Comparison of ENCODE assay signal across 22 cellular contexts in genomic region chr5:158410976-158411375, GRCh38.
"Had no signal": no experiment of that assay in that cellular context is flagged by ENCODE, and none has a peak within 500 bp of the region (broad histone marks: within the 10 kb centered on the region; RNA-seq: fewer than 3 reads in every experiment).

No MANE protein-coding gene starts in this region.

- H3K4me3 ChIP-seq: body of pancreas, colonic mucosa, esophagus squamous epithelium, gastrocnemius medialis, heart right ventricle, pancreas, tibial artery, vagina had no signal

- H3K27me3 ChIP-seq: body of pancreas, colonic mucosa, esophagus squamous epithelium, gastrocnemius medialis, heart right ventricle, pancreas, tibial artery, vagina had no signal

- H3K36me3 ChIP-seq: colonic mucosa, esophagus squamous epithelium, gastrocnemius medialis, heart right ventricle, pancreas, tibial artery, vagina had no signal

- H3K4me1 ChIP-seq: body of pancreas, colonic mucosa, esophagus squamous epithelium, gastrocnemius medialis, pancreas, vagina had no signal

- DNase-seq: activated CD4-positive, alpha-beta T cell treated with anti-CD3 and anti-CD28 coated beads, Interleukin-2, amount 50 U/mL, for 4 hours; activated CD4-positive, CD25-positive, alpha-beta regulatory T cell treated with anti-CD3 and anti-CD28 coated beads, Interleukin-2, amount 50 U/mL, for 72 hours; activated naive CD4-positive, alpha-beta T cell treated with Interleukin-2 at 50 U/mL for 16 hours; body of pancreas; central memory CD4-positive, alpha-beta T cell; colonic mucosa; effector CD4-positive, alpha-beta T cell; esophagus squamous epithelium; gastrocnemius medialis; heart right ventricle; left colon; midbrain; naive B cell; pancreas; stimulated activated CD4-positive, alpha-beta T cell treated with anti-CD3 and anti-CD28 coated beads, Interleukin-12 subunit alpha, Interleukin-12 subunit beta, amount 100 ng/mL, for 4 hours; stimulated activated CD4-positive, alpha-beta T cell treated with anti-CD3 and anti-CD28 coated beads, Interleukin-2, amount 100 ng/mL, for 24 hours; T-cell; T-helper 9 cell; tibial artery had no signal

- H3K9me3 ChIP-seq: body of pancreas, colonic mucosa, esophagus squamous epithelium, gastrocnemius medialis, heart right ventricle, pancreas, tibial artery, vagina had no signal

- H3K27ac ChIP-seq: body of pancreas, colonic mucosa, esophagus squamous epithelium, gastrocnemius medialis, pancreas, tibial artery, vagina had no signal

- ATAC-seq: activated T-helper 17 cell treated with anti-CD3 and anti-CD28 coated beads, Interleukin-2, amount 50 U/mL, for 72 hours; body of pancreas; gastrocnemius medialis; left colon; pancreas; stimulated activated memory B cell treated with anti-CD40 and anti-IgM and Interleukin-4, amounts not matched to agents 10 μg/mL and 1 μg/mL and 100 μg/mL, for 72 hours; T-cell had no signal
